ENCODE assay signal across 1 cellular context in genomic region chr17:42405963-42406495, GRCh38.
TF ChIP-seq lines count a peak whose summit lies in the region.

No MANE protein-coding gene starts in this region.

TF ChIP-seq in GM12878, 131 proteins besides CTCF, POLR2A, EP300 and RAD21 (continued from another document):
- TF ChIP-seq RUNX3 (IDR thresholded peaks at IDR 0.05; ENCODE audit: low read length) (peak; percentile 39), IKZF1 (conservative IDR thresholded peaks at IDR 0.05) (peak; percentile 18; the same call in 1 of the 2 replicates), YY1 (IDR thresholded peaks at IDR 0.05; ENCODE audit: low read depth, low read length) (peak; percentile 64), EED (IDR thresholded peaks at IDR 0.05; ENCODE audit: low read depth) (0 out of 2 replicates have a peak, but pooled peaks have one; percentile 14), SMC3 (IDR thresholded peaks at IDR 0.05; ENCODE audit: borderline replicate concordance, low read length) (peak; percentile 96), JUND (IDR thresholded peaks at IDR 0.05; ENCODE audit: low read depth, low read length) (no peak)
